Comparison of ENCODE assay signal across 11 cellular contexts in genomic region chr12:101634724-101635123, GRCh38. TPM values are rescaled to one million over a fixed set of nuclear protein-coding genes. Genes with fewer than 3 reads are reported as not detected.
A peak's percentile ranks its signal among the peaks of the same experiment; 100 is the strongest.
DNase-seq lines count a peak whose midpoint lies in the region; ATAC-seq and TF ChIP-seq lines count a peak whose summit lies in the region.
"Had no signal": no experiment of that assay in that cellular context is flagged by ENCODE, and none has a peak within 500 bp of the region (broad histone marks: within the 10 kb centered on the region; RNA-seq: fewer than 3 reads in every experiment).

No MANE protein-coding gene starts in this region.

- H3K9me3 ChIP-seq in SU-DHL-6 (ENCODE audit: insufficient read depth, low read length) = no peaks in the 10 kb centered on the region
- no peaks in the 10 kb centered on the region for H3K9me3 ChIP-seq in aorta (ENCODE audit: control insufficient read depth, low read length)
- H3K9me3 ChIP-seq: pancreas had no signal

- peak overlapping the region; percentile 29 for H3K4me3 ChIP-seq in SU-DHL-6 (ENCODE audit: insufficient read depth, low read length, poor library complexity, severe bottlenecking)
- no peak overlapping the region for H3K4me3 ChIP-seq in aorta (ENCODE audit: low read length in 2 of 2)
- H3K4me3 ChIP-seq: pancreas had no signal

- DNase-seq in GM13977 (ENCODE audit: low spot score) (peak; percentile 65), GM20000 (ENCODE audit: low spot score) (peak; percentile 56), inferior parietal cortex (ENCODE audit: extremely low spot score) (no peak), NCI-H2107 treated with DMSO at 0.1 percent for 48 hours (lab: John Stamatoyannopoulos, UW; ENCODE audit: unreplicated experiment) (no peak), aorta (no peak)
- no peak for DNase-seq in activated naive CD4-positive, alpha-beta T cell (lab: John Stamatoyannopoulos, UW)
- DNase-seq: DMS53, pancreas had no signal

- H3K9ac ChIP-seq in SU-DHL-6 (ENCODE audit: low read length) = no peak overlapping the region

- WGBS in aorta, 2 donors = 60 to 75% methylated on average over 2 of the region's 2 CpGs

- intact Hi-C loops in aorta (cut with DNase I) = no loop called here

- in situ Hi-C loops in GM13977 (cut with MboI; ENCODE audit: low pct_unique_long_range_greater_than_20kb, low sequenced_read_pairs, unreplicated experiment) = no loop called here

- no peak overlapping the region for H2AFZ ChIP-seq in SU-DHL-6 (ENCODE audit: low read depth, low read length, severe bottlenecking)

- H3K4me2 ChIP-seq in SU-DHL-6 (ENCODE audit: low read depth, low read length, poor library complexity, severe bottlenecking) = peak overlapping the region; percentile 31

- H3K27me3 ChIP-seq in SU-DHL-6 (ENCODE audit: low read length) = no peaks in the 10 kb centered on the region
- H3K27me3 ChIP-seq in aorta (ENCODE audit: control insufficient read depth in 1 of 2, insufficient read depth in 2 of 2, low read length in 1 of 2) = peaks cover 0 to 2% of the 10 kb centered on the region in 2 donors
- H3K27me3 ChIP-seq: pancreas had no signal

- TF ChIP-seq CTCF in GM13977 (IDR thresholded peaks at IDR 0.05; ENCODE audit: extremely low read depth, insufficient read depth, missing control alignments) (no peak), GM20000 (IDR thresholded peaks at IDR 0.05; ENCODE audit: extremely low read depth, missing control alignments) (no peak), SU-DHL-6 (IDR thresholded peaks at IDR 0.05; ENCODE audit: insufficient read depth, low read length, poor library complexity, severe bottlenecking) (no peak)

- H4K20me1 ChIP-seq in SU-DHL-6 (ENCODE audit: low read depth, low read length) = no peaks in the 10 kb centered on the region

- ATAC-seq in HG03097 (IDR thresholded peaks at IDR 0.05; ENCODE audit: low FRiP score, unreplicated experiment) (peak; percentile 87), aorta (ENCODE audit: low FRiP score) (no peak)
- ATAC-seq: Panc1 had no signal

- peaks cover 13% of the 10 kb centered on the region for H3F3A ChIP-seq in SU-DHL-6 (ENCODE audit: insufficient read depth)

- H3K27ac ChIP-seq in SU-DHL-6 (ENCODE audit: low read depth, low read length) (no peak overlapping the region), aorta (ENCODE audit: low read depth in 1 of 2, low read length in 2 of 2) (no peak overlapping the region)
- H3K27ac ChIP-seq: pancreas had no signal

- no peaks in the 10 kb centered on the region for H3K9me2 ChIP-seq in SU-DHL-6 (replicated peaks; ENCODE audit: insufficient read depth, low read length)

- H3K36me3 ChIP-seq in SU-DHL-6 (ENCODE audit: low read length) = no peaks in the 10 kb centered on the region
- H3K36me3 ChIP-seq in aorta (ENCODE audit: control insufficient read depth in 1 of 2, insufficient read depth in 2 of 2, low read length in 1 of 2) = no peaks in the 10 kb centered on the region
- H3K36me3 ChIP-seq: pancreas had no signal

- H3K4me1 ChIP-seq in aorta (ENCODE audit: control insufficient read depth in 1 of 2, insufficient read depth in 2 of 2, low read length in 2 of 2) = no peaks in the 10 kb centered on the region
- H3K4me1 ChIP-seq: pancreas had no signal

- no peaks in the 10 kb centered on the region for H3K79me2 ChIP-seq in SU-DHL-6 (ENCODE audit: insufficient read depth, low read length)

RNA-seq across cellular contexts. Expression of gene MYBPC1, which starts 40.0 kb away (rescaled TPM):
- not detected for total RNA-seq in aorta
- under 1 TPM in 1 of 2 donors, not detected in 1; 0.36 TPM for polyA plus RNA-seq in aorta

Comparison
In these comparisons a context has a peak if more than half of its experiments do, and no peak if none do; other contexts are left out.
1. DNase-seq: peak in GM13977 (single experiment) and GM20000 (single experiment); none in activated naive CD4-positive, alpha-beta T cell (0 of 4), inferior parietal cortex (single experiment), NCI-H2107 treated with DMSO at 0.1 percent for 48 hours (single experiment) and aorta (0 of 2).